37 cellular contexts compared by ENCODE assay signal in genomic region chr16:23128056-23128455, GRCh38. TPM values are rescaled to one million over a fixed set of nuclear protein-coding genes. Genes with fewer than 3 reads are reported as not detected.
"Had no signal": no experiment of that assay in that cellular context is flagged by ENCODE, and none has a peak within 500 bp of the region (broad histone marks: within the 10 kb centered on the region; RNA-seq: fewer than 3 reads in every experiment).

No MANE protein-coding gene starts in this region.

- DNase-seq: activated CD4-positive, alpha-beta T cell treated with anti-CD3 and anti-CD28 coated beads for 48 hours; activated CD4-positive, alpha-beta T cell treated with anti-CD3 and anti-CD28 coated beads, Interleukin-2, amount 50 U/mL, for 48 hours; activated CD8-positive, alpha-beta memory T cell treated with anti-CD3 and anti-CD28 coated beads for 24 hours; activated effector memory CD4-positive, alpha-beta T cell treated with anti-CD3 and anti-CD28 coated beads, Interleukin-2, amount 50 U/mL, for 16 hours; activated naive CD4-positive, alpha-beta T cell treated with anti-CD3 and anti-CD28 coated beads, Interleukin-2, amount 10 ng/mL, durations not matched to agents 7 days and 5 days; activated naive CD8-positive, alpha-beta T cell treated with anti-CD3 and anti-CD28 coated beads, Interleukin-2, amount 10 ng/mL, durations not matched to agents 7 days and 5 days; amniotic stem cell; brain microvascular endothelial cell; effector memory CD8-positive, alpha-beta T cell; erythroblast; gastrocnemius medialis; islet precursor cell; left ventricle myocardium inferior; mucosa of descending colon; posterior cingulate gyrus; right lobe of liver; small intestine; stimulated activated CD4-positive, alpha-beta T cell treated with anti-CD3 and anti-CD28 coated beads, Interleukin-4, amount 100 ng/mL, for 24 hours; stimulated activated naive CD8-positive, alpha-beta T cell treated with anti-CD3 and anti-CD28 coated beads, Interleukin-15, amount 100 ng/mL, for 72 hours; T-helper 9 cell; thyroid gland; WERI-Rb-1 had no signal

- H3K27me3 ChIP-seq: brain microvascular endothelial cell, gastrocnemius medialis, hepatocyte, right lobe of liver, thyroid gland had no signal

- H3K4me2 ChIP-seq: hepatocyte had no signal

- H3K27ac ChIP-seq: brain microvascular endothelial cell, coronary artery, gastrocnemius medialis, hepatocyte, right lobe of liver, thyroid gland, WERI-Rb-1 had no signal

- FAIRE-seq: astrocyte, small intestine, TTC549 had no signal

- H3K4me3 ChIP-seq: coronary artery, gastrocnemius medialis, hepatocyte, left ventricle myocardium inferior, lung, mucosa of descending colon, right lobe of liver, thyroid gland had no signal

- ATAC-seq: activated CD4-positive, CD25-positive, alpha-beta regulatory T cell treated with anti-CD3 and anti-CD28 coated beads, Interleukin-2, amount 50 U/mL, for 24 hours; effector memory CD8-positive, alpha-beta T cell; gastrocnemius medialis; mucosa of descending colon; natural killer cell treated with Interleukin-12 subunit alpha and Interleukin-12 subunit beta and Interleukin-15 and Interleukin-18, amount 100 ng/mL, for 72 hours; right lobe of liver; stimulated activated memory B cell treated with anti-CD40 and anti-IgM and Interleukin-4, amounts not matched to agents 10 μg/mL and 1 μg/mL and 100 μg/mL, for 72 hours; stimulated activated naive CD8-positive, alpha-beta T cell treated with anti-CD3 and anti-CD28 coated beads, Interleukin-15, amount 100 ng/mL, for 72 hours had no signal

- H2AFZ ChIP-seq: hepatocyte had no signal

- H3K9me3 ChIP-seq: gastrocnemius medialis, left ventricle myocardium inferior, mucosa of descending colon, right lobe of liver, thyroid gland had no signal

- H3K36me3 ChIP-seq: brain microvascular endothelial cell, gastrocnemius medialis, left ventricle myocardium inferior, right lobe of liver, thyroid gland, WERI-Rb-1 had no signal

RNA-seq across cellular contexts. Expression of gene SCNN1G, which starts 54.5 kb away (rescaled TPM):
- total RNA-seq: activated naive CD8-positive, alpha-beta T cell treated with anti-CD3 and anti-CD28 coated beads, Interleukin-2, amount 10 ng/mL, durations not matched to agents 7 days and 5 days; activated T-helper 1 cell treated with anti-CD3 and anti-CD28 coated beads, Interleukin-12 subunit alpha, Interleukin-12 subunit beta, Interleukin-2, Interleukin-4 antibody, amounts not matched to agents 30 ng/mL and 10 ng/mL and 1 ng/mL, durations not matched to agents 14 hours and 24 hours and 36 hours; astrocyte; cardiac septum; left ventricle myocardium inferior; mesenteric fat pad; myocyte; natural killer cell treated with Interleukin-12 subunit alpha and Interleukin-12 subunit beta and Interleukin-15 and Interleukin-18, amount 100 ng/mL, for 72 hours; omental fat pad; renal cortical epithelial cell; right lobe of liver; T-helper 1 cell treated with Interleukin-12 subunit alpha and Interleukin-12 subunit beta and Interleukin-4 antibody, amounts not matched to agents 30 ng/mL and 1 ng/mL, for 36 hours had no signal
